23 cellular contexts compared by ENCODE assay signal in the genomic region with DNA sequence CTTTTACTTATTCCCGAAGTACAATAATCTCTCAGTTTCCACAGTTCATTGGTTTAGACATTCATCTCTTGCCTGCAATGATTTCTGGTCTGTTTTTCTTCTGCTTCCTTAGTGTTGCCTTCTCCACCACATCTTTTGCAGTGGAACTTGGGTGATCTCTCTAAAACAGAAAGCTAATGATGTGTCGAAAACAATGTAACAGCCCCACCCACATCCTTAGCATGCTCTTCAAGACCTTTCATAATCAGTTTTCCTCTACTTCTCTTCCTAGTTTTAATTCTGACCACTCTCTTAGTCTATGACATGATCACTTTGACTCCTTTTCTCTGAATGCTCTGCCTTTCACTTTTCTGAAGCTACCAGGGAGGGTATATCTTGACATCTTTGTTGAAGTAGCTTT.
"Had no signal": no experiment of that assay in that cellular context is flagged by ENCODE, and none has a peak within 500 bp of the region (broad histone marks: within the 10 kb centered on the region; RNA-seq: fewer than 3 reads in every experiment).

No MANE protein-coding gene starts in this region.

- H3K27me3 ChIP-seq: hepatocyte, transverse colon had no signal

- H3K27ac Mint-ChIP-seq: endodermal cell; memory B cell; natural killer cell treated with Interleukin-12 subunit alpha and Interleukin-12 subunit beta and Interleukin-15 and Interleukin-18, amount 100 ng/mL, for 72 hours had no signal

- H3K4me1 Mint-ChIP-seq: endodermal cell, memory B cell had no signal

- H3K36me3 Mint-ChIP-seq: memory B cell; natural killer cell treated with Interleukin-12 subunit alpha and Interleukin-12 subunit beta and Interleukin-15 and Interleukin-18, amount 100 ng/mL, for 72 hours had no signal

- H3K36me3 ChIP-seq: prostate gland, transverse colon had no signal

- H3K9me3 ChIP-seq: prostate gland, transverse colon had no signal

- H3K4me1 ChIP-seq: prostate gland, transverse colon had no signal

- H3K4me3 Mint-ChIP-seq: endodermal cell; memory B cell; natural killer cell treated with Interleukin-12 subunit alpha and Interleukin-12 subunit beta and Interleukin-15 and Interleukin-18, amount 100 ng/mL, for 72 hours had no signal

- FAIRE-seq: astrocyte, bronchial epithelial cell had no signal

- H3K4me3 ChIP-seq: hepatocyte, prostate gland, skin epidermis, transverse colon had no signal

- DNase-seq: activated CD4-positive, alpha-beta T cell treated with anti-CD3 and anti-CD28 coated beads, Interleukin-2, amount 50 U/mL, for 4 hours; activated CD4-positive, CD25-positive, alpha-beta regulatory T cell treated with anti-CD3 and anti-CD28 coated beads, Interleukin-2, amount 50 U/mL, for 72 hours; activated naive CD4-positive, alpha-beta T cell treated with anti-CD3 and anti-CD28 coated beads, Interleukin-2, amount 50 U/mL, for 16 hours; activated T-cell treated with anti-CD3 and anti-CD28 coated beads, Interleukin-2, amount 50 U/mL, for 1 hour; endodermal cell; erythroblast; islet precursor cell; right cardiac atrium; stimulated activated CD4-positive, alpha-beta T cell treated with anti-CD3 and anti-CD28 coated beads, Interleukin-4, amount 100 ng/mL, for 4 hours; stimulated activated CD8-positive, alpha-beta memory T cell treated with anti-CD3 and anti-CD28 coated beads, Interleukin-4, amount 100 ng/mL, for 48 hours; stimulated activated naive CD4-positive, alpha-beta T cell treated with Interleukin-2 at 50 U/mL for 16 hours; substantia nigra; T-helper 1 cell; T1000; transverse colon had no signal

- H3K27ac ChIP-seq: hepatocyte, prostate gland, skin epidermis, transverse colon had no signal

- ATAC-seq: left lobe of liver; natural killer cell treated with Interleukin-12 subunit alpha and Interleukin-12 subunit beta and Interleukin-15 and Interleukin-18, amount 100 ng/mL, for 72 hours; right cardiac atrium had no signal

- H3K27me3 Mint-ChIP-seq: memory B cell; natural killer cell treated with Interleukin-12 subunit alpha and Interleukin-12 subunit beta and Interleukin-15 and Interleukin-18, amount 100 ng/mL, for 72 hours had no signal
